In genomic region chr20:50913976-50914375, GRCh38 we compare ENCODE assay signal across 1 cellular context.
TF ChIP-seq lines count a peak whose summit lies in the region.

No MANE protein-coding gene starts in this region.

TF ChIP-seq in K562, 482 proteins besides CTCF, POLR2A, EP300 and RAD21 (continued from another document and continues in another):
- TF ChIP-seq BRF2 (IDR thresholded peaks at IDR 0.05; ENCODE audit: borderline replicate concordance, insufficient read depth, insufficient read length) (no peak), CREM (IDR thresholded peaks at IDR 0.05; ENCODE audit: low read depth) (no peak), REST (CRISPR knock-in tag; IDR thresholded peaks at IDR 0.05; ENCODE audit: low read depth) (no peak), RCOR1 (IDR thresholded peaks at IDR 0.05; ENCODE audit: borderline replicate concordance in 1 of 2, low read depth in 2 of 2, low read length in 2 of 2) (peak in 1 of 2 experiments; percentile 69; a peak in 1 of 4 replicates), RB1 (IDR thresholded peaks at IDR 0.05; ENCODE audit: low read depth) (no peak), ELF2 (CRISPR knock-in tag; IDR thresholded peaks at IDR 0.05) (no peak), BACH1 (tag; IDR thresholded peaks at IDR 0.05) (no peak; the same call in 1 of the 2 replicates), ZNF668 (CRISPR knock-in tag; IDR thresholded peaks at IDR 0.05) (no peak), SAFB2 (IDR thresholded peaks at IDR 0.05; ENCODE audit: borderline replicate concordance, low read depth, low read length, severe bottlenecking) (no peak), SRSF7 (optimal IDR thresholded peaks at IDR 0.05; ENCODE audit: low read depth, low read length) (no peak), RNF2 (IDR thresholded peaks at IDR 0.05) (no peak), SMARCE1 (IDR thresholded peaks at IDR 0.05) (peak; percentile 38; the same call in 1 of the 2 replicates), ZNF77 (CRISPR knock-in tag; IDR thresholded peaks at IDR 0.05) (no peak), PTRF (tag; IDR thresholded peaks at IDR 0.05) (no peak), PPARD (CRISPR knock-in tag; IDR thresholded peaks at IDR 0.05) (no peak), FOXA3 (CRISPR knock-in tag; conservative IDR thresholded peaks at IDR 0.05 in 1 of 2, IDR thresholded peaks at IDR 0.05 in 1 of 2) (peak in 1 of 2 experiments; percentile 72; a peak in 2 of 4 replicates), NR2C2 (CRISPR knock-in tag; IDR thresholded peaks at IDR 0.05) (no peak), NR2C2 (tag; IDR thresholded peaks at IDR 0.05) (no peak), ZNF79 (CRISPR knock-in tag; IDR thresholded peaks at IDR 0.05; ENCODE audit: low read depth) (no peak), ZNF253 (CRISPR knock-in tag; conservative IDR thresholded peaks at IDR 0.05) (no peak), ESRRB (CRISPR knock-in tag; IDR thresholded peaks at IDR 0.05; ENCODE audit: borderline replicate concordance) (no peak), ZNF592 (IDR thresholded peaks at IDR 0.05) (no peak), ATF6 (CRISPR knock-in tag; IDR thresholded peaks at IDR 0.05) (no peak), ZNF175 (CRISPR knock-in tag; IDR thresholded peaks at IDR 0.05; ENCODE audit: low read depth) (peak; percentile 73), YY1 (IDR thresholded peaks at IDR 0.05; ENCODE audit: borderline replicate concordance in 1 of 3, control insufficient read depth in 1 of 3, extremely low read depth in 1 of 3, insufficient read depth in 3 of 3, insufficient read length in 1 of 3, insufficient replicate concordance in 2 of 3, low read depth in 1 of 3, low read length in 2 of 3) (no peak), ZEB2 (IDR thresholded peaks at IDR 0.05) (no peak), SUPT5H (IDR thresholded peaks at IDR 0.05) (no peak), FOXJ2 (tag; IDR thresholded peaks at IDR 0.05) (no peak), ZNF143 (CRISPR knock-in tag; IDR thresholded peaks at IDR 0.05) (no peak), ZNF184 (CRISPR knock-in tag; IDR thresholded peaks at IDR 0.05) (no peak), HBP1 (CRISPR knock-in tag; IDR thresholded peaks at IDR 0.05) (no peak), ZC3H11A (IDR thresholded peaks at IDR 0.05; ENCODE audit: low read depth, low read length) (no peak), KLF13 (tag; IDR thresholded peaks at IDR 0.05; ENCODE audit: borderline replicate concordance, low read depth) (no peak), ZNF217 (CRISPR knock-in tag; IDR thresholded peaks at IDR 0.05) (no peak), SMAD2 (IDR thresholded peaks at IDR 0.05; ENCODE audit: low read depth, low read length) (no peak), FOXJ3 (CRISPR knock-in tag; IDR thresholded peaks at IDR 0.05) (no peak), CCAR2 (IDR thresholded peaks at IDR 0.05; ENCODE audit: low read depth, low read length) (no peak), PBX2 (CRISPR knock-in tag; IDR thresholded peaks at IDR 0.05; ENCODE audit: low read depth) (no peak), PBX2 (tag; conservative IDR thresholded peaks at IDR 0.05; ENCODE audit: low read depth) (peak; percentile 81), IFI16 (CRISPR knock-in tag; IDR thresholded peaks at IDR 0.05) (no peak), ZNF655 (CRISPR knock-in tag; IDR thresholded peaks at IDR 0.05) (no peak), SMC3 (conservative IDR thresholded peaks at IDR 0.05; ENCODE audit: insufficient read depth, low read depth, low read length) (no peak), HOXB6 (CRISPR knock-in tag; IDR thresholded peaks at IDR 0.05; ENCODE audit: borderline replicate concordance) (no peak), ZNF584 (CRISPR knock-in tag; IDR thresholded peaks at IDR 0.05; ENCODE audit: low read depth) (no peak), KLF10 (CRISPR knock-in tag; IDR thresholded peaks at IDR 0.05) (no peak), GABPA (tag; conservative IDR thresholded peaks at IDR 0.05; ENCODE audit: low read depth) (no peak), CC2D1A (IDR thresholded peaks at IDR 0.05) (no peak), CBFA2T3 (IDR thresholded peaks at IDR 0.05) (peak; percentile 60), MYBL2 (IDR thresholded peaks at IDR 0.05; ENCODE audit: low read depth) (no peak), MYBL2 (CRISPR knock-in tag; IDR thresholded peaks at IDR 0.05; ENCODE audit: borderline replicate concordance) (no peak), ATF3 (IDR thresholded peaks at IDR 0.05) (peak; percentile 30; the same call in 1 of the 2 replicates), ATF3 (CRISPR knock-in tag; conservative IDR thresholded peaks at IDR 0.05) (no peak), HDAC2 (IDR thresholded peaks at IDR 0.05) (no peak), HLTF (IDR thresholded peaks at IDR 0.05) (no peak)
